ENCODE assay signal across 1 cellular context in the genomic region with DNA sequence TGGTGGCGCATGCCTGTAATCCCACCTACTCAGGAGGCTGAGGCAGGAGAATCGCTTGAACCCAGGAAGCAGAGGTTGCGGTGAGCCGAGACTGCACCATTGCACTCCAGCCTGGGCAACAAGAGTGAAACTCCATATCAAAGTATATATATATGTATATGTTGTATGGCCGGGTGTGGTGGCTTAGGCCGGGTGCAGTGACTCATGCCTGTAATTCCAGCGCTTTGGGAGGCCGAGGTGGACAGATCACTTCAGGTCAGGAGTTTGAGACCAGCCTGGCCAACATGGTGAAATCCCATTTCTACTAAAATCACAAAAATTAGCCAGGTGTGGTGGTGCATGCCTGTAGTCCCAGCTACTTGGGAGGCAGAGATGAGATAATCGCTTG. TPM values are rescaled to one million over a fixed set of nuclear protein-coding genes. Genes with fewer than 3 reads are reported as not detected.
"Had no signal": no experiment of that assay in that cellular context is flagged by ENCODE, and none has a peak within 500 bp of the region (broad histone marks: within the 10 kb centered on the region; RNA-seq: fewer than 3 reads in every experiment).

No MANE protein-coding gene starts in this region.

RNA-seq across cellular contexts. Expression of gene HES1, which starts 7.0 kb away (rescaled TPM):
- polyA plus RNA-seq: naive thymus-derived CD4-positive, alpha-beta T cell had no signal
